8 cellular contexts compared by ENCODE assay signal in genomic region chr7:82481499-82482097, GRCh38. TPM values are rescaled to one million over a fixed set of nuclear protein-coding genes. Genes with fewer than 3 reads are reported as not detected.
DNase-seq lines count a peak whose midpoint lies in the region; ATAC-seq and TF ChIP-seq lines count a peak whose summit lies in the region.

No MANE protein-coding gene starts in this region.

- POLR2A ChIA-PET in activated CD4-positive, alpha-beta T cell treated with anti-CD3 and anti-CD28 coated beads for 36 hours (lab: Charles Lee), result no interaction called here

- no peak overlapping the region for H3K27ac Mint-ChIP-seq in activated CD4-positive, alpha-beta T cell treated with anti-CD3 and anti-CD28 coated beads for 36 hours

- H3K36me3 ChIP-seq in MG63, result no peaks in the 10 kb centered on the region

- no peak for TF ChIP-seq POLR2A in GM18505 (IDR thresholded peaks at IDR 0.05; ENCODE audit: borderline replicate concordance, extremely low read depth, insufficient read depth, insufficient read length)

- H3K9me3 Mint-ChIP-seq in activated CD4-positive, alpha-beta T cell treated with anti-CD3 and anti-CD28 coated beads for 36 hours (ENCODE audit: low read depth), result peaks cover 4% of the 10 kb centered on the region

- no peaks in the 10 kb centered on the region for H3K27me3 Mint-ChIP-seq in activated CD4-positive, alpha-beta T cell treated with anti-CD3 and anti-CD28 coated beads for 36 hours

- DNase-seq in AG08396 (ENCODE audit: low spot score) (peak; percentile 26), HT-29 (ENCODE audit: low spot score) (peak; percentile 39), inferior parietal cortex (ENCODE audit: extremely low spot score) (peak; percentile 71), MG63 (no peak)
- no peak for DNase-seq in activated CD4-positive, alpha-beta T cell treated with anti-CD3 and anti-CD28 coated beads for 36 hours

- intact Hi-C loops in activated CD4-positive, alpha-beta T cell treated with anti-CD3 and anti-CD28 coated beads for 36 hours (cut with DNase I, micrococcal nuclease), result no loop called here

- TF ChIP-seq CTCF in GM12875 (IDR thresholded peaks at IDR 0.05; ENCODE audit: borderline replicate concordance, insufficient read depth, low read depth, low read length), result peak; percentile 45; the same call in 1 of the 2 replicates
- TF ChIP-seq CTCF in VCaP (conservative IDR thresholded peaks at IDR 0.05), result peak; percentile 90

- no peaks in the 10 kb centered on the region for H3K36me3 Mint-ChIP-seq in activated CD4-positive, alpha-beta T cell treated with anti-CD3 and anti-CD28 coated beads for 36 hours (ENCODE audit: low read depth)

- CTCF ChIA-PET in activated CD4-positive, alpha-beta T cell treated with anti-CD3 and anti-CD28 coated beads for 36 hours (lab: Charles Lee), result interaction anchor here (0.7 to 1.4 kb wide), 2 partner anchors 36 to 91 kb away, joined by 3 to 5 read pairs; no protein-coding TSS in a partner anchor

- ATAC-seq in activated CD4-positive, alpha-beta T cell treated with anti-CD3 and anti-CD28 coated beads for 36 hours, result no peak
- no peak for ATAC-seq in GM18505 (IDR thresholded peaks at IDR 0.05; ENCODE audit: unreplicated experiment)

- no peaks in the 10 kb centered on the region for H3K9me3 ChIP-seq in MG63

- H3K4me3 Mint-ChIP-seq in activated CD4-positive, alpha-beta T cell treated with anti-CD3 and anti-CD28 coated beads for 36 hours, result no peak overlapping the region

- no peak overlapping the region for H3K4me3 ChIP-seq in GM12875 (ENCODE audit: low read depth, low read length)
- no peak overlapping the region for H3K4me3 ChIP-seq in MG63

- H3K4me1 Mint-ChIP-seq in activated CD4-positive, alpha-beta T cell treated with anti-CD3 and anti-CD28 coated beads for 36 hours, result no peaks in the 10 kb centered on the region

- no peak overlapping the region for H3K27ac ChIP-seq in VCaP

- H3K27me3 ChIP-seq in MG63, result no peaks in the 10 kb centered on the region

RNA-seq across cellular contexts. Expression of gene CACNA2D1, which starts 38.0 kb away (rescaled TPM):
- not detected in 2 replicates for total RNA-seq in HT-29 (2014; rRNA removed; shearing (Covaris generic))
- not detected for total RNA-seq in activated CD4-positive, alpha-beta T cell treated with anti-CD3 and anti-CD28 coated beads for 36 hours
- 2.9 and 9.7 TPM in 2 replicates for total RNA-seq in MG63 (2014; rRNA removed; shearing (Covaris generic); ENCODE audit: low replicate concordance)

Comparison
In these comparisons a context has a peak if more than half of its experiments do, and no peak if none do; other contexts are left out.
1. DNase-seq: peak in AG08396 (single experiment), HT-29 (single experiment) and inferior parietal cortex (single experiment); none in activated CD4-positive, alpha-beta T cell treated with anti-CD3 and anti-CD28 coated beads for 36 hours (single experiment) and MG63 (single experiment).